In the genomic region with DNA sequence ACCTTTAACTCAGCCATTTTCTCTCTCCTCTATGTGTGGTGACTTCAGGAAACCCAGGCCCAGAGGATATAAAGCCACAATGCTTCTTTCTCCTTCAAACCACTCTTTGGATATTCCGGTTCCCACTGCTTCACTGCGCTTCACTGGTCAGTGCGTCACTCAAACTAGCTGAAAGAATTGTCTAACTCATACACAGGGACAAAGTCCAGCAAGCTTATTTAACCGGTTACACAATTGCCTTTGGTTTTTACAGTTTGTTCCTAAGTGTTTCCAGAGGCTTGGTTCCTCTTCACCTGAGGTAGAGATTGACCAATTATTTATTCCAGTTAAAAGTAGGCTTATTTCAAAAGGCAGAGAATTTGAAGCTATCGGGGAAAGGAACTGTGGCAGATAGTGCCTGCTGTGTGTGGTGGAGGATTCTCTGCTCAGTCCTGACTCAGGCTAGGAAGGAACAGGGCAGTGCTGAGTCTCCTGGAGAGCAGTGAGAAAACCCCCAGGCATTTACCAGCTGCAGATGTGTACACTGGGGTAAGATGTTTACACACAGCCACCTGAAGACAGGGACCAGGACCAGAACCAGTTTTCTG, we compare ENCODE assay signal across 1 cellular context.
TF ChIP-seq lines count a peak whose summit lies in the region.

A gene with protein sequence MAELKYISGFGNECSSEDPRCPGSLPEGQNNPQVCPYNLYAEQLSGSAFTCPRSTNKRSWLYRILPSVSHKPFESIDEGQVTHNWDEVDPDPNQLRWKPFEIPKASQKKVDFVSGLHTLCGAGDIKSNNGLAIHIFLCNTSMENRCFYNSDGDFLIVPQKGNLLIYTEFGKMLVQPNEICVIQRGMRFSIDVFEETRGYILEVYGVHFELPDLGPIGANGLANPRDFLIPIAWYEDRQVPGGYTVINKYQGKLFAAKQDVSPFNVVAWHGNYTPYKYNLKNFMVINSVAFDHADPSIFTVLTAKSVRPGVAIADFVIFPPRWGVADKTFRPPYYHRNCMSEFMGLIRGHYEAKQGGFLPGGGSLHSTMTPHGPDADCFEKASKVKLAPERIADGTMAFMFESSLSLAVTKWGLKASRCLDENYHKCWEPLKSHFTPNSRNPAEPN (minus strand): TSS at position 145 of the 587 bp plus-strand sequence. CDS start 128 bp downstream, at position 17.

TF ChIP-seq in SK-N-SH, 30 proteins besides CTCF, POLR2A, EP300 and RAD21 (continued from another document):
- TF ChIP-seq RCOR1 (IDR thresholded peaks at IDR 0.05; ENCODE audit: low read length), result no peak
- no peak for TF ChIP-seq FOXM1 (IDR thresholded peaks at IDR 0.05; ENCODE audit: low read depth)
- no peak for TF ChIP-seq GATA2 (CRISPR knock-in tag; IDR thresholded peaks at IDR 0.05)
- TF ChIP-seq TAF1 (IDR thresholded peaks at IDR 0.05; ENCODE audit: borderline replicate concordance, low read depth, low read length), result no peak
- TF ChIP-seq, protein P1, sequence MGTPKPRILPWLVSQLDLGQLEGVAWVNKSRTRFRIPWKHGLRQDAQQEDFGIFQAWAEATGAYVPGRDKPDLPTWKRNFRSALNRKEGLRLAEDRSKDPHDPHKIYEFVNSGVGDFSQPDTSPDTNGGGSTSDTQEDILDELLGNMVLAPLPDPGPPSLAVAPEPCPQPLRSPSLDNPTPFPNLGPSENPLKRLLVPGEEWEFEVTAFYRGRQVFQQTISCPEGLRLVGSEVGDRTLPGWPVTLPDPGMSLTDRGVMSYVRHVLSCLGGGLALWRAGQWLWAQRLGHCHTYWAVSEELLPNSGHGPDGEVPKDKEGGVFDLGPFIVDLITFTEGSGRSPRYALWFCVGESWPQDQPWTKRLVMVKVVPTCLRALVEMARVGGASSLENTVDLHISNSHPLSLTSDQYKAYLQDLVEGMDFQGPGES (IDR thresholded peaks at IDR 0.05; ENCODE audit: low read depth, low read length), result no peak
- TF ChIP-seq, protein P2, sequence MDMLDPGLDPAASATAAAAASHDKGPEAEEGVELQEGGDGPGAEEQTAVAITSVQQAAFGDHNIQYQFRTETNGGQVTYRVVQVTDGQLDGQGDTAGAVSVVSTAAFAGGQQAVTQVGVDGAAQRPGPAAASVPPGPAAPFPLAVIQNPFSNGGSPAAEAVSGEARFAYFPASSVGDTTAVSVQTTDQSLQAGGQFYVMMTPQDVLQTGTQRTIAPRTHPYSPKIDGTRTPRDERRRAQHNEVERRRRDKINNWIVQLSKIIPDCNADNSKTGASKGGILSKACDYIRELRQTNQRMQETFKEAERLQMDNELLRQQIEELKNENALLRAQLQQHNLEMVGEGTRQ (IDR thresholded peaks at IDR 0.05; ENCODE audit: borderline replicate concordance, low read depth, low read length), result no peak
- TF ChIP-seq, protein P3, sequence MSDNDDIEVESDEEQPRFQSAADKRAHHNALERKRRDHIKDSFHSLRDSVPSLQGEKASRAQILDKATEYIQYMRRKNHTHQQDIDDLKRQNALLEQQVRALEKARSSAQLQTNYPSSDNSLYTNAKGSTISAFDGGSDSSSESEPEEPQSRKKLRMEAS (IDR thresholded peaks at IDR 0.05; ENCODE audit: low read depth), result no peak
- TF ChIP-seq NFIC (IDR thresholded peaks at IDR 0.05; ENCODE audit: borderline replicate concordance), result no peak
- no peak for TF ChIP-seq TCF12 (IDR thresholded peaks at IDR 0.05)
- TF ChIP-seq YY1 (IDR thresholded peaks at IDR 0.05; ENCODE audit: low read depth), result no peak
- TF ChIP-seq SMC3 (IDR thresholded peaks at IDR 0.05; ENCODE audit: low read depth, low read length), result no peak
